In the genomic region with DNA sequence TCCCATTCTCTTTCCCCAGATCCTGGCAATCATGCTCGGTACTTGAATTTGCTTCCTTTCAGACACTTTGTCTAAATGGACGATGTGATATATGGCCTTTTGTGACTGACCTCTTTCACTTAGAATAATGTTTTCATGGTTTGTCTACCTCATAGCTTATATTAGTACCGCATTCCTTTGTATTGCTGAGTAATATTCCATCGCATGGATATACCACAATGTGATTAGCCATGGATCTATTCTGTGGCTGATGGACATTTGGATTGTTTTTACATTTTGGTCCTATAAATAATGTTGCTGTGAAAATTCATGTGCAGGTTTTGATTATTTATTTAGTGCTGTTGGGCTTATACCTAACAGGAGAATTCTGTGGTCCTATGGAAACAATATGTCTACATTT, we compare ENCODE assay signal across 28 cellular contexts.
"Had no signal": no experiment of that assay in that cellular context is flagged by ENCODE, and none has a peak within 500 bp of the region (broad histone marks: within the 10 kb centered on the region; RNA-seq: fewer than 3 reads in every experiment).

No MANE protein-coding gene starts in this region.

- H3K4me1 ChIP-seq: stomach, suprapubic skin, testis, thyroid gland, tibial artery, tibial nerve, transverse colon, upper lobe of left lung, upper lobe of right lung, uterus, vagina had no signal

- H3K4me3 Mint-ChIP-seq: stimulated activated effector memory CD8-positive, alpha-beta T cell treated with anti-CD3 and anti-CD28 coated beads, Interleukin-12 subunit alpha, Interleukin-12 subunit beta, amount 100 ng/mL, for 72 hours; stimulated activated memory B cell treated with anti-CD40 and anti-IgM and Interleukin-4, amounts not matched to agents 10 μg/mL and 1 μg/mL and 100 μg/mL, for 72 hours; stimulated activated naive B cell treated with anti-CD40 and anti-IgM and Interleukin-4, amounts not matched to agents 10 μg/mL and 1 μg/mL and 100 μg/mL, for 72 hours; stimulated activated naive CD8-positive, alpha-beta T cell treated with anti-CD3 and anti-CD28 coated beads, Interleukin-15, amount 100 ng/mL, for 72 hours; stimulated activated naive CD8-positive, alpha-beta T cell treated with anti-CD3 and anti-CD28 coated beads, Interleukin-15, Interleukin-2, amounts not matched to agents 100 ng/mL and 50 ng/mL, for 24 hours; type B pancreatic cell had no signal

- H3K27ac Mint-ChIP-seq: stimulated activated effector memory CD8-positive, alpha-beta T cell treated with anti-CD3 and anti-CD28 coated beads, Interleukin-12 subunit alpha, Interleukin-12 subunit beta, amount 100 ng/mL, for 72 hours; stimulated activated memory B cell treated with anti-CD40 and anti-IgM and Interleukin-4, amounts not matched to agents 10 μg/mL and 1 μg/mL and 100 μg/mL, for 72 hours; stimulated activated naive B cell treated with anti-CD40 and anti-IgM and Interleukin-4, amounts not matched to agents 10 μg/mL and 1 μg/mL and 100 μg/mL, for 72 hours; stimulated activated naive CD8-positive, alpha-beta T cell treated with anti-CD3 and anti-CD28 coated beads, Interleukin-15, amount 100 ng/mL, for 72 hours; stimulated activated naive CD8-positive, alpha-beta T cell treated with anti-CD3 and anti-CD28 coated beads, Interleukin-15, Interleukin-2, amounts not matched to agents 100 ng/mL and 50 ng/mL, for 24 hours; type B pancreatic cell had no signal

- ATAC-seq: stimulated activated effector memory CD8-positive, alpha-beta T cell treated with anti-CD3 and anti-CD28 coated beads, Interleukin-12 subunit alpha, Interleukin-12 subunit beta, amount 100 ng/mL, for 72 hours; stimulated activated memory B cell treated with anti-CD40 and anti-IgM and Interleukin-4, amounts not matched to agents 10 μg/mL and 1 μg/mL and 100 μg/mL, for 72 hours; stimulated activated naive B cell treated with anti-CD40 and anti-IgM and Interleukin-4, amounts not matched to agents 10 μg/mL and 1 μg/mL and 100 μg/mL, for 72 hours; stimulated activated naive CD8-positive, alpha-beta T cell treated with anti-CD3 and anti-CD28 coated beads, Interleukin-15, amount 100 ng/mL, for 72 hours; stimulated activated naive CD8-positive, alpha-beta T cell treated with anti-CD3 and anti-CD28 coated beads, Interleukin-15, Interleukin-2, amounts not matched to agents 100 U/mL and 50 U/mL, for 24 hours; upper lobe of right lung had no signal

- H3K36me3 Mint-ChIP-seq: stimulated activated effector memory CD8-positive, alpha-beta T cell treated with anti-CD3 and anti-CD28 coated beads, Interleukin-12 subunit alpha, Interleukin-12 subunit beta, amount 100 ng/mL, for 72 hours; stimulated activated memory B cell treated with anti-CD40 and anti-IgM and Interleukin-4, amounts not matched to agents 10 μg/mL and 1 μg/mL and 100 μg/mL, for 72 hours; stimulated activated naive B cell treated with anti-CD40 and anti-IgM and Interleukin-4, amounts not matched to agents 10 μg/mL and 1 μg/mL and 100 μg/mL, for 72 hours; type B pancreatic cell had no signal

- H3K27me3 Mint-ChIP-seq: stimulated activated memory B cell treated with anti-CD40 and anti-IgM and Interleukin-4, amounts not matched to agents 10 μg/mL and 1 μg/mL and 100 μg/mL, for 72 hours; stimulated activated naive B cell treated with anti-CD40 and anti-IgM and Interleukin-4, amounts not matched to agents 10 μg/mL and 1 μg/mL and 100 μg/mL, for 72 hours; stimulated activated naive CD8-positive, alpha-beta T cell treated with anti-CD3 and anti-CD28 coated beads, Interleukin-15, amount 100 ng/mL, for 72 hours; stimulated activated naive CD8-positive, alpha-beta T cell treated with anti-CD3 and anti-CD28 coated beads, Interleukin-15, Interleukin-2, amounts not matched to agents 100 ng/mL and 50 ng/mL, for 24 hours; type B pancreatic cell had no signal

- H3K4me3 ChIP-seq: stomach, suprapubic skin, testis, thoracic aorta, thyroid gland, tibial artery, tibial nerve, transverse colon, upper lobe of left lung, upper lobe of right lung, uterus, vagina had no signal

- DNase-seq: stimulated activated CD4-positive, alpha-beta T cell treated with anti-CD3 and anti-CD28 coated beads, Interleukin-2, amount 100 ng/mL, for 48 hours; stimulated activated CD4-positive, alpha-beta T cell treated with anti-CD3 and anti-CD28 coated beads, Interleukin-4, amount 100 ng/mL, for 1 hour; stimulated activated CD4-positive, alpha-beta T cell treated with anti-CD3 and anti-CD28 coated beads, Interleukin-4, amount 100 ng/mL, for 24 hours; stimulated activated CD4-positive, alpha-beta T cell treated with anti-CD3 and anti-CD28 coated beads, Interleukin-4, amount 100 ng/mL, for 4 hours; stimulated activated CD8-positive, alpha-beta memory T cell treated with anti-CD3 and anti-CD28 coated beads, Interleukin-4, amount 100 ng/mL, for 48 hours; stimulated activated naive B cell treated with anti-CD40 and anti-IgM and Interleukin-4, amounts not matched to agents 10 μg/mL and 1 μg/mL and 100 μg/mL, for 72 hours; stimulated activated naive CD4-positive, alpha-beta T cell; stimulated activated naive CD4-positive, alpha-beta T cell treated with Interleukin-2 at 50 U/mL for 16 hours; stimulated activated naive CD8-positive, alpha-beta T cell treated with anti-CD3 and anti-CD28 coated beads, Interleukin-15, amount 100 ng/mL, for 72 hours; stimulated activated naive CD8-positive, alpha-beta T cell treated with anti-CD3 and anti-CD28 coated beads, Interleukin-15, Interleukin-2, amounts not matched to agents 100 U/mL and 50 U/mL, for 24 hours; stomach; substantia nigra; testis; thyroid gland; tibial artery; transverse colon; trophoblast cell; upper lobe of left lung; upper lobe of right lung; uterus had no signal

- H3K27me3 ChIP-seq: stomach, suprapubic skin, testis, thyroid gland, tibial artery, tibial nerve, transverse colon, upper lobe of left lung, upper lobe of right lung, uterus, vagina had no signal

- H3K36me3 ChIP-seq: stomach, suprapubic skin, thoracic aorta, thyroid gland, tibial artery, tibial nerve, transverse colon, upper lobe of left lung, upper lobe of right lung, uterus, vagina had no signal

- H3K27ac ChIP-seq: stomach, suprapubic skin, testis, thoracic aorta, thyroid gland, tibial artery, tibial nerve, transverse colon, upper lobe of left lung, upper lobe of right lung, uterus, vagina had no signal

- H3K4me1 Mint-ChIP-seq: stimulated activated effector memory CD8-positive, alpha-beta T cell treated with anti-CD3 and anti-CD28 coated beads, Interleukin-12 subunit alpha, Interleukin-12 subunit beta, amount 100 ng/mL, for 72 hours; stimulated activated memory B cell treated with anti-CD40 and anti-IgM and Interleukin-4, amounts not matched to agents 10 μg/mL and 1 μg/mL and 100 μg/mL, for 72 hours; stimulated activated naive B cell treated with anti-CD40 and anti-IgM and Interleukin-4, amounts not matched to agents 10 μg/mL and 1 μg/mL and 100 μg/mL, for 72 hours; stimulated activated naive CD8-positive, alpha-beta T cell treated with anti-CD3 and anti-CD28 coated beads, Interleukin-15, amount 100 ng/mL, for 72 hours had no signal

- H3K9me3 ChIP-seq: suprapubic skin, testis, thoracic aorta, thyroid gland, upper lobe of left lung, upper lobe of right lung, uterus, vagina had no signal
